ENCODE assay signal across 24 cellular contexts in the genomic region with DNA sequence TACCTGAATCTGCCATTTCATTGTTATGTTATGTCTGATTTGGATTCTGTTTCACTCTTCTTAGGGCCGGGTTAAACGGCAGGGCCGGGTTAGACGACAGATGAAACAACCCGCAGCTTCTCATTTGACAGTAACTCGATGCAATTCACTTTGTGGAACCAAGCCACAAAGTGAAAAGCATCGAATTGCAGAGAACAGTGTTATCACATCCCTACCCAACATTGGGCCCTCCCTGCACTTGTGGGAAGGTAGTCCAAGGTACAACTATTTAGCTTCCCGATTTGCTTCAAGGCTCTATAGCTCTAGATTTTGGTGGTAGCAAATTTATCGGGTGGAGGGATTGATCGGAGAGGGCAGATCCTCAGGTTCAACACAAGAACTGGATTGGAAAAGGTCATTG.
"Had no signal": no experiment of that assay in that cellular context is flagged by ENCODE, and none has a peak within 500 bp of the region (broad histone marks: within the 10 kb centered on the region; RNA-seq: fewer than 3 reads in every experiment).

No MANE protein-coding gene starts in this region.

- H3K9me3 Mint-ChIP-seq: immature natural killer cell; stimulated activated effector memory CD8-positive, alpha-beta T cell treated with anti-CD3 and anti-CD28 coated beads, Interleukin-12 subunit alpha, Interleukin-12 subunit beta, amount 100 ng/mL, for 72 hours had no signal

- H3K27me3 ChIP-seq: pancreas, tibial nerve, upper lobe of left lung had no signal

- FAIRE-seq: frontal cortex, urothelium cell line had no signal

- DNase-seq: cerebellar nuclear complex; cortex of kidney; effector CD4-positive, alpha-beta T cell; hypothalamus; immature natural killer cell; islet precursor cell; mesendoderm; midbrain; naive thymus-derived CD4-positive, alpha-beta T cell; occipital lobe; pancreas; stimulated activated CD4-positive, alpha-beta T cell treated with anti-CD3 and anti-CD28 coated beads, Interleukin-2, amount 100 ng/mL, for 24 hours; stimulated activated CD4-positive, alpha-beta T cell treated with anti-CD3 and anti-CD28 coated beads, Interleukin-4, amount 100 ng/mL, for 24 hours; stimulated activated naive CD4-positive, alpha-beta T cell treated with Interleukin-2 at 50 U/mL for 16 hours; upper lobe of left lung had no signal

- H3K4me3 Mint-ChIP-seq: immature natural killer cell; naive thymus-derived CD4-positive, alpha-beta T cell; stimulated activated effector memory CD8-positive, alpha-beta T cell treated with anti-CD3 and anti-CD28 coated beads, Interleukin-12 subunit alpha, Interleukin-12 subunit beta, amount 100 ng/mL, for 72 hours had no signal

- H3K4me3 ChIP-seq: lung, pancreas, thoracic aorta, tibial nerve, upper lobe of left lung had no signal

- H3K9me3 ChIP-seq: pancreas, thoracic aorta, tibial nerve, upper lobe of left lung had no signal

- H3K27ac ChIP-seq: pancreas, thoracic aorta, tibial nerve, upper lobe of left lung had no signal

- H3K27me3 Mint-ChIP-seq: naive thymus-derived CD4-positive, alpha-beta T cell; progenitor cell of endocrine pancreas had no signal

- H3K27ac Mint-ChIP-seq: stimulated activated effector memory CD8-positive, alpha-beta T cell treated with anti-CD3 and anti-CD28 coated beads, Interleukin-12 subunit alpha, Interleukin-12 subunit beta, amount 100 ng/mL, for 72 hours had no signal

- ATAC-seq: left lobe of liver; naive thymus-derived CD4-positive, alpha-beta T cell; pancreas; sciatic nerve; stimulated activated effector memory CD8-positive, alpha-beta T cell treated with anti-CD3 and anti-CD28 coated beads, Interleukin-12 subunit alpha, Interleukin-12 subunit beta, amount 100 ng/mL, for 72 hours had no signal
